In genomic region chr3:78647735-78648134, GRCh38 we compare ENCODE assay signal across 2 cellular contexts.
TF ChIP-seq lines count a peak whose summit lies in the region.

No MANE protein-coding gene starts in this region.

TF ChIP-seq in IMR-90, 13 proteins besides CTCF, POLR2A, EP300 and RAD21:
- no peak for TF ChIP-seq USF2 (IDR thresholded peaks at IDR 0.05; ENCODE audit: low read depth, low read length)
- TF ChIP-seq BHLHE40 (IDR thresholded peaks at IDR 0.05; ENCODE audit: low read depth, low read length): no peak
- no peak for TF ChIP-seq SMC3 (IDR thresholded peaks at IDR 0.05; ENCODE audit: low read depth, low read length)
- no peak for TF ChIP-seq MAFK (IDR thresholded peaks at IDR 0.05; ENCODE audit: low read depth, low read length)
- TF ChIP-seq RCOR1 (IDR thresholded peaks at IDR 0.05; ENCODE audit: insufficient replicate concordance, low read length): no peak
- no peak for TF ChIP-seq FOS (IDR thresholded peaks at IDR 0.05; ENCODE audit: low read depth, low read length)
- no peak for TF ChIP-seq NFE2L2 (IDR thresholded peaks at IDR 0.05; ENCODE audit: low read depth, low read length)
- TF ChIP-seq MXI1 (IDR thresholded peaks at IDR 0.05; ENCODE audit: borderline replicate concordance, low read depth, low read length): no peak
- TF ChIP-seq, protein P1, sequence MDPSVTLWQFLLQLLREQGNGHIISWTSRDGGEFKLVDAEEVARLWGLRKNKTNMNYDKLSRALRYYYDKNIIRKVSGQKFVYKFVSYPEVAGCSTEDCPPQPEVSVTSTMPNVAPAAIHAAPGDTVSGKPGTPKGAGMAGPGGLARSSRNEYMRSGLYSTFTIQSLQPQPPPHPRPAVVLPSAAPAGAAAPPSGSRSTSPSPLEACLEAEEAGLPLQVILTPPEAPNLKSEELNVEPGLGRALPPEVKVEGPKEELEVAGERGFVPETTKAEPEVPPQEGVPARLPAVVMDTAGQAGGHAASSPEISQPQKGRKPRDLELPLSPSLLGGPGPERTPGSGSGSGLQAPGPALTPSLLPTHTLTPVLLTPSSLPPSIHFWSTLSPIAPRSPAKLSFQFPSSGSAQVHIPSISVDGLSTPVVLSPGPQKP (IDR thresholded peaks at IDR 0.05; ENCODE audit: borderline replicate concordance, low read depth, low read length): no peak
- TF ChIP-seq CEBPB (IDR thresholded peaks at IDR 0.05; ENCODE audit: low read depth, low read length): no peak
- TF ChIP-seq CHD1 (IDR thresholded peaks at IDR 0.05; ENCODE audit: low read depth, low read length): no peak
- no peak for TF ChIP-seq MAZ (IDR thresholded peaks at IDR 0.05; ENCODE audit: borderline replicate concordance, low read depth, low read length)
- no peak for TF ChIP-seq RFX5 (IDR thresholded peaks at IDR 0.05; ENCODE audit: low read depth, low read length)

TF ChIP-seq in WTC11, 78 proteins besides CTCF, POLR2A, EP300 and RAD21:
- no peak for TF ChIP-seq ZNF317 (CRISPR knock-in tag; IDR thresholded peaks at IDR 0.05; ENCODE audit: borderline replicate concordance, low read depth)
TF ChIP-seq in WTC11: peak in this region for 0.
